9 cellular contexts compared by ENCODE assay signal in the genomic region with DNA sequence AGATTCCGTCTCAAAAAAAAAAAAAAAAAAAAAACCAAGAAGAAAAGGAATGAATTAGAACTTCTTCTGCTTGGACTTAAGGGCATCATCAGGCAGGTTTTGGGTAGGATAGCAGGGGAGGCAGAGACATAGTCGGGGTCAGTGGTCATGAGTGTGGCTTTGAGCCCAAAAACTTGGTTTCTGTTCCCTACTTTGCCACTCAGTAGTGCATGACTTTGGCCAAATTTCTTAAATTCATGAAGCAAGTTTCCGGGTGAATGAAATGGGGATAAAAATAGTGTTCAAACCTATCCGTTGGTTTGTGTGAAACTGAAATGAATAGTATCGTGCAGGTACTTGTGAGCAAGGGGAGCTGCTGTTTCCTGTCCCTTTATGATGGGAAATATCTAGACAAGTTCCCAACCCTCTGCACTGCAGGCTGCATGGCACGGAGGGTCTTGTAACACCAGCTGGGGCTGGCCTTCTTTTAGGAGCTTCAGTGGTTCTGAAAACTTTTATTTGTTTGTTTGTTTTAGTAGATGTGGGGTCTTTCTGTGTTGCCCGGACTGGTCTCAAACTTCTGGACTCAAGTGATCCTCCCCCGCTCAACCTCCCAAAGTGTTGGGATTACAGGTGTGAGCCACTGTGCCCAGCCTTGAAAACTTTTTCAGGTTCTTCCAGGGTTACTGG. TPM values are rescaled to one million over a fixed set of nuclear protein-coding genes. Genes with fewer than 3 reads are reported as not detected.
DNase-seq lines count a peak whose midpoint lies in the region; ATAC-seq, FAIRE-seq and TF ChIP-seq lines count a peak whose summit lies in the region.
"Had no signal": no experiment of that assay in that cellular context is flagged by ENCODE, and none has a peak within 500 bp of the region (broad histone marks: within the 10 kb centered on the region; RNA-seq: fewer than 3 reads in every experiment).

No MANE protein-coding gene starts in this region.

- POLR2A ChIA-PET in PC-3 (lab: Charles Lee; ENCODE audit: unreplicated experiment), result interaction anchor here (0.6 to 0.7 kb wide), 2 partner anchors 9 to 10 kb away, joined by 3 to 15 read pairs; no protein-coding TSS in a partner anchor

- no peak for ATAC-seq in PC-3
- ATAC-seq: foreskin keratinocyte had no signal

- no TSS peak for BruUV-seq in PC-3 (replicated peaks; lab: Mats Ljungman, UMichigan)

- H3K9me3 ChIP-seq in GM23248 (ENCODE audit: low read depth) (no peaks in the 10 kb centered on the region), PC-3 (ENCODE audit: low read length) (no peaks in the 10 kb centered on the region), esophagus (ENCODE audit: control insufficient read depth in 2 of 2, insufficient read depth in 1 of 2, low read depth in 1 of 2, low read length in 1 of 2) (no peaks in the 10 kb centered on the region), smooth muscle cell (replicated peaks; ENCODE audit: low read depth) (no peaks in the 10 kb centered on the region)

- H3K9ac ChIP-seq in GM23248 (peak overlapping the region; percentile 100), PC-3 (ENCODE audit: low read length) (no peak overlapping the region), smooth muscle cell (ENCODE audit: low read depth) (no peak overlapping the region)

- in situ Hi-C loops in GM23248 (cut with MboI), result no loop called here

- no peaks in the 10 kb centered on the region for H3K9me2 ChIP-seq in GM23248 (ENCODE audit: insufficient read depth)
- no peaks in the 10 kb centered on the region for H3K9me2 ChIP-seq in PC-3 (replicated peaks; ENCODE audit: low read length)

- WGBS in GM23248 (ENCODE audit: low coverage in 1 of 2, low lambda C conversion rate in 2 of 2, missing lambda C conversion rate in 2 of 2), 2 experiments, result 29 to 31% methylated on average over 8 of the region's 8 CpGs
- 58 to 60% methylated on average over 7 to 8 of the region's 8 CpGs for WGBS in esophagus, 2 donors
- 87% methylated on average over 8 of the region's 8 CpGs for WGBS in smooth muscle cell (ENCODE audit: low lambda C conversion rate)

- H3F3A ChIP-seq in GM23248 (ENCODE audit: insufficient read depth) (peaks cover 99% of the 10 kb centered on the region), PC-3 (ENCODE audit: low read length, unreplicated experiment) (peaks cover 17% of the 10 kb centered on the region), smooth muscle cell (ENCODE audit: low read depth) (peaks cover 86% of the 10 kb centered on the region)

- intact Hi-C loops in PC-3 (cut with micrococcal nuclease), result no loop called here

- H4K20me1 ChIP-seq in GM23248 (ENCODE audit: insufficient read depth), result peaks cover 46% of the 10 kb centered on the region; the same call in 1 of the 2 replicates
- H4K20me1 ChIP-seq in PC-3 (ENCODE audit: low read length), result peaks cover 8% of the 10 kb centered on the region; the same call in 1 of the 2 replicates
- peaks cover 99% of the 10 kb centered on the region for H4K20me1 ChIP-seq in smooth muscle cell (ENCODE audit: low read depth)

- peak; percentile 17 for DNase-seq in ELR (ENCODE audit: low read depth)
- DNase-seq in GM23248, result peak; percentile 65
- peak; percentile 4 for DNase-seq in PC-3
- no peak for DNase-seq in smooth muscle cell (lab: John Stamatoyannopoulos, UW; ENCODE audit: unreplicated experiment)
- no peak for DNase-seq in D721Med (ENCODE audit: insufficient read length, low spot score)
- DNase-seq in NCI-H1694 treated with DMSO at 0.1 percent for 48 hours (lab: John Stamatoyannopoulos, UW), result no peak
- DNase-seq in NCI-H2107 (lab: John Stamatoyannopoulos, UW), result no peak

- H3K27ac ChIP-seq in GM23248 (peak overlapping the region; percentile 100), PC-3 (ENCODE audit: low read length) (no peak overlapping the region), esophagus (ENCODE audit: low read depth in 2 of 2, low read length in 1 of 2) (peak overlapping the region; percentile 36 to 66), smooth muscle cell (ENCODE audit: low read depth) (peak overlapping the region; percentile 56)
- H3K27ac ChIP-seq: foreskin keratinocyte had no signal

- H3K27me3 ChIP-seq in GM23248 (replicated peaks; ENCODE audit: insufficient read depth) (no peaks in the 10 kb centered on the region), PC-3 (ENCODE audit: low read length) (no peaks in the 10 kb centered on the region), esophagus (ENCODE audit: control insufficient read depth in 1 of 2, insufficient read depth in 2 of 2, low read length in 2 of 2) (no peaks in the 10 kb centered on the region), smooth muscle cell (ENCODE audit: low read depth) (no peaks in the 10 kb centered on the region)
- H3K27me3 ChIP-seq: foreskin keratinocyte had no signal

- peaks cover 94% of the 10 kb centered on the region for H3K79me2 ChIP-seq in GM23248 (ENCODE audit: insufficient read depth)
- H3K79me2 ChIP-seq in PC-3 (ENCODE audit: low read length), result peaks cover 14% of the 10 kb centered on the region; the same call in 1 of the 2 replicates
- peaks cover 77% of the 10 kb centered on the region for H3K79me2 ChIP-seq in smooth muscle cell (ENCODE audit: low read depth)

- H2AFZ ChIP-seq in GM23248, result no peak overlapping the region
- H2AFZ ChIP-seq in PC-3 (ENCODE audit: low read length), result no peak overlapping the region
- no peak overlapping the region for H2AFZ ChIP-seq in smooth muscle cell (ENCODE audit: low read depth)

- peaks cover 42% of the 10 kb centered on the region for H3K36me3 ChIP-seq in GM23248 (ENCODE audit: low read depth)
- peaks cover 12% of the 10 kb centered on the region for H3K36me3 ChIP-seq in PC-3 (ENCODE audit: low read depth, low read length)
- peaks cover 5 to 22% of the 10 kb centered on the region in 2 donors for H3K36me3 ChIP-seq in esophagus (ENCODE audit: control insufficient read depth in 2 of 2, insufficient read depth in 2 of 2, low read length in 1 of 2)
- no peaks in the 10 kb centered on the region for H3K36me3 ChIP-seq in smooth muscle cell (ENCODE audit: low read depth)

- FAIRE-seq in D721Med (lab: Jason Lieb, UNC), result no peak

- H3K4me3 ChIP-seq in GM23248, result 0 out of 2 replicates have a peak overlapping the region, but pooled peaks have one; percentile 17
- no peak overlapping the region for H3K4me3 ChIP-seq in PC-3 (ENCODE audit: low read length)
- no peak overlapping the region for H3K4me3 ChIP-seq in esophagus (ENCODE audit: low read depth in 1 of 2, low read length in 2 of 2)
- H3K4me3 ChIP-seq in smooth muscle cell, result no peak overlapping the region

- TF ChIP-seq CTCF in PC-3 (conservative IDR thresholded peaks at IDR 0.05; ENCODE audit: low read depth, low read length) (no peak), smooth muscle cell (IDR thresholded peaks at IDR 0.05; ENCODE audit: borderline replicate concordance, insufficient read depth, poor library complexity, severe bottlenecking) (no peak), D721Med (IDR thresholded peaks at IDR 0.05; ENCODE audit: insufficient read depth, missing control alignments) (no peak)

- peaks cover 59% of the 10 kb centered on the region for H3K4me1 ChIP-seq in GM23248 (ENCODE audit: insufficient read depth)
- H3K4me1 ChIP-seq in PC-3 (ENCODE audit: insufficient read depth, low read length), result no peaks in the 10 kb centered on the region
- peaks cover 2 to 10% of the 10 kb centered on the region in 2 donors for H3K4me1 ChIP-seq in esophagus (ENCODE audit: control insufficient read depth in 2 of 2, insufficient read depth in 2 of 2, low read length in 1 of 2)
- no peaks in the 10 kb centered on the region for H3K4me1 ChIP-seq in smooth muscle cell (ENCODE audit: low read depth)

- H3K4me2 ChIP-seq in GM23248 (ENCODE audit: unreplicated experiment), result peak overlapping the region; percentile 14
- no peak overlapping the region for H3K4me2 ChIP-seq in PC-3 (ENCODE audit: low read length)
- H3K4me2 ChIP-seq in smooth muscle cell, result no peak overlapping the region

- CTCF ChIA-PET in PC-3 (lab: Charles Lee), result no interaction called here

RNA-seq across cellular contexts. Expression of a gene that starts 18.4 kb away (rescaled TPM):
- total RNA-seq in GM23248 (2014; rRNA removed; shearing (Covaris generic)), result 74.3 and 143 TPM in 2 replicates
- polyA plus RNA-seq in GM23248 (2016; fragmentation: Nextera tagmentation; extraction: Ambion mirVana) (36.2 and 50.7 TPM in 2 replicates), esophagus (1,000 to 10,000 TPM in 1 of 2 donors, 100 to 1,000 TPM in 1; 536 to 1,203 TPM), smooth muscle cell (14.9 and 84.6 TPM in 2 replicates)
- total RNA-seq in PC-3 (2014; rRNA removed) (47.9 and 96.6 TPM in 2 replicates), smooth muscle cell (142 and 155 TPM in 2 replicates)

RNA-seq across cellular contexts. Expression of a gene that starts 54.5 kb away (rescaled TPM):
- 80.2 and 106 TPM in 2 replicates for total RNA-seq in GM23248 (2014; rRNA removed; shearing (Covaris generic))
- polyA plus RNA-seq in GM23248 (2016; fragmentation: Nextera tagmentation; extraction: Ambion mirVana), result 25.4 and 30.0 TPM in 2 replicates
- 68.3 and 93.2 TPM in 2 replicates for total RNA-seq in PC-3 (2014; rRNA removed)
- 10 to 100 TPM; 25.2 to 27.8 TPM for polyA plus RNA-seq in esophagus
- total RNA-seq in smooth muscle cell, result 16.7 and 19.1 TPM in 2 replicates
- polyA plus RNA-seq in smooth muscle cell, result 37.8 and 40.8 TPM in 2 replicates

RNA-seq across cellular contexts. Expression of a gene that starts 57.9 kb away (rescaled TPM):
- 2,638 and 3,272 TPM in 2 replicates for total RNA-seq in GM23248 (2014; rRNA removed; shearing (Covaris generic))
- 7,376 and 13,207 TPM in 2 replicates for polyA plus RNA-seq in GM23248 (2016; fragmentation: Nextera tagmentation; extraction: Ambion mirVana)
- total RNA-seq in PC-3 (2014; rRNA removed), result 1,345 and 2,062 TPM in 2 replicates
- 1,000 to 10,000 TPM in 1 of 2 donors, 10 to 100 TPM in 1; 94.9 to 1,950 TPM for polyA plus RNA-seq in esophagus
- total RNA-seq in smooth muscle cell, result 7,019 and 7,386 TPM in 2 replicates
- polyA plus RNA-seq in smooth muscle cell, result 6,158 and 16,096 TPM in 2 replicates

RNA-seq across cellular contexts. Expression of a gene that starts 58.5 kb away (rescaled TPM):
- total RNA-seq in GM23248 (2014; rRNA removed; shearing (Covaris generic)), result 3.6 and 6.4 TPM in 2 replicates
- polyA plus RNA-seq in GM23248 (2016; fragmentation: Nextera tagmentation; extraction: Ambion mirVana), result 3.7 and 3.9 TPM in 2 replicates
- total RNA-seq in PC-3 (2014; rRNA removed), result 12.7 and 13.1 TPM in 2 replicates
- 1 to 10 TPM; 2.4 to 6.0 TPM for polyA plus RNA-seq in esophagus
- total RNA-seq in smooth muscle cell, result 0.81 and 2.2 TPM in 2 replicates
- polyA plus RNA-seq in smooth muscle cell, result 3.4 and 7.7 TPM in 2 replicates

Comparison
In these comparisons a context has a peak if more than half of its experiments do, and no peak if none do; other contexts are left out.
1. DNase-seq: peak in ELR (single experiment), GM23248 (single experiment) and PC-3 (single experiment); none in smooth muscle cell (single experiment), D721Med (single experiment), NCI-H1694 treated with DMSO at 0.1 percent for 48 hours (single experiment) and NCI-H2107 (single experiment).